In the genomic region with DNA sequence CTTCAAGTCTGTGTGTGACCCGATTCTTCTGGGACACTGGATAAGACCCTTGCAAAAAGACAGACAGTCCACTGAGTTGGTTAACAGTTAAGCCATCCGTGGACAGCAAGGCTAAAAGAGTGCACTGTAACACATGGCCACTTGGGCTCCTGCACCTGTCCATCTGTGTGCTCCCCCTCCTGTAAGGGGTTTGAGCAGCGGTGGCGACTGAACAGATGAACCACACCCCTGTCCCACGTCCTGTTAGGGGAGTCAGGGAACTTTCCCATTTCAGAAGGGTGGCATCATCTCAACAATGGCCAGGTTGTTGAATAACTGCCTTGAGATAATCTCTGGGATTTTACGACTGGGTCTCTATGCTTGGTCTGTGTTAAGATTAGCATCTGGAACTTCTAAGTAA, we compare ENCODE assay signal across 8 cellular contexts.
"Had no signal": no experiment of that assay in that cellular context is flagged by ENCODE, and none has a peak within 500 bp of the region (broad histone marks: within the 10 kb centered on the region; RNA-seq: fewer than 3 reads in every experiment).

No MANE protein-coding gene starts in this region.

- H2AFZ ChIP-seq: GM23338 had no signal

- H3K4me1 Mint-ChIP-seq: IgD-negative memory B cell had no signal

- H3K36me3 Mint-ChIP-seq: IgD-negative memory B cell had no signal

- H3K27me3 Mint-ChIP-seq: IgD-negative memory B cell had no signal

- H3K4me3 Mint-ChIP-seq: GM23338, H9, IgD-negative memory B cell had no signal

- ATAC-seq: HepG2 had no signal

- H3K27ac Mint-ChIP-seq: GM23338, H9 had no signal

- H3K4me2 ChIP-seq: GM23338, KMS-11 had no signal

- H3K9ac ChIP-seq: KMS-11 had no signal

- H3K27ac ChIP-seq: HL-60, KMS-11 had no signal

- H3K4me3 ChIP-seq: GM23338 had no signal

- DNase-seq: HCEC 1CT, KBM-7 had no signal
